13 cellular contexts compared by ENCODE assay signal in genomic region chr2:98134601-98135000, GRCh38. TPM values are rescaled to one million over a fixed set of nuclear protein-coding genes. Genes with fewer than 3 reads are reported as not detected.
A peak's percentile ranks its signal among the peaks of the same experiment; 100 is the strongest.
DNase-seq lines count a peak whose midpoint lies in the region; TF ChIP-seq lines count a peak whose summit lies in the region.
"Had no signal": no experiment of that assay in that cellular context is flagged by ENCODE, and none has a peak within 500 bp of the region (broad histone marks: within the 10 kb centered on the region; RNA-seq: fewer than 3 reads in every experiment).

No MANE protein-coding gene starts in this region.

- H3K36me3 ChIP-seq in HUES48 (ENCODE audit: control insufficient read depth, insufficient read depth, low read length) = no peaks in the 10 kb centered on the region
- no peaks in the 10 kb centered on the region for H3K36me3 ChIP-seq in suprapubic skin

- no peaks in the 10 kb centered on the region for H3K9me3 ChIP-seq in HUES48 (ENCODE audit: control insufficient read depth, insufficient read depth, low read length)
- H3K9me3 ChIP-seq in suprapubic skin = no peaks in the 10 kb centered on the region

- no peak for TF ChIP-seq EP300 in suprapubic skin (IDR thresholded peaks at IDR 0.05)

- H3K4me1 ChIP-seq in HUES48 (ENCODE audit: control insufficient read depth, insufficient read depth, low read length) (0 out of 2 replicates have a peak, but pooled peaks cover 10% of the 10 kb centered on the region), suprapubic skin (no peaks in the 10 kb centered on the region)

- H3K4me1 Mint-ChIP-seq in CD14-positive monocyte = peaks cover 19% of the 10 kb centered on the region

- H3K4me3 ChIP-seq in HUES48 (ENCODE audit: low read depth, low read length) (no peak overlapping the region), cardiac fibroblast (replicated peaks in 1 of 2; ENCODE audit: low read depth in 2 of 2, low read length in 2 of 2) (no peak overlapping the region), suprapubic skin (no peak overlapping the region)
- H3K4me3 ChIP-seq: GM23248, SK-N-MC had no signal

- DNase-seq in CD14-positive monocyte (ENCODE audit: low spot score) = no peak
- DNase-seq in cardiac fibroblast (ENCODE audit: low read depth in 2 of 2) = peak; percentile 7 to 60
- DNase-seq in myocyte (ENCODE audit: low read depth) = peak; percentile 35
- no peak for DNase-seq in cortex of kidney (lab: John Stamatoyannopoulos, UW)
- no peak for DNase-seq in suprapubic skin (ENCODE audit: low spot score in 2 of 2)
- no peak for DNase-seq in midbrain (lab: John Stamatoyannopoulos, UW)
- DNase-seq: cerebellar nuclear complex, EL, NCI-H2107 had no signal

- H3K9ac ChIP-seq in HUES48 (ENCODE audit: low read depth, low read length) = no peak overlapping the region
- H3K9ac ChIP-seq: GM23248 had no signal

- H3K27me3 Mint-ChIP-seq in CD14-positive monocyte (ENCODE audit: low read depth in 3 of 3) = peaks cover 4 to 18% (median 4%) of the 10 kb centered on the region in 3 donors

- H3K27me3 ChIP-seq in HUES48 (ENCODE audit: control insufficient read depth, insufficient read depth, low read length) (peaks cover 8% of the 10 kb centered on the region), suprapubic skin (no peaks in the 10 kb centered on the region)

- WGBS in suprapubic skin = 67% methylated on average over 4 of the region's 4 CpGs

- intact Hi-C loops in CD14-positive monocyte (cut with micrococcal nuclease) = loop anchor here (2.0 to 5.0 kb wide), 3 partner anchors 42 to 122 kb away; no protein-coding TSS in a partner anchor

- H3K36me3 Mint-ChIP-seq in CD14-positive monocyte = no peaks in the 10 kb centered on the region

- no peak for TF ChIP-seq CTCF in CD14-positive monocyte (IDR thresholded peaks at IDR 0.05)
- TF ChIP-seq CTCF in cardiac fibroblast (IDR thresholded peaks at IDR 0.05; ENCODE audit: low read depth, low read length) = no peak
- TF ChIP-seq CTCF in suprapubic skin (IDR thresholded peaks at IDR 0.05) = no peak

- peak overlapping the region; percentile 92 for H3K27ac ChIP-seq in HUES48 (ENCODE audit: low read depth, low read length)
- H3K27ac ChIP-seq in suprapubic skin = no peak overlapping the region
- H3K27ac ChIP-seq: GM23248, SK-N-MC had no signal

- TF ChIP-seq POLR2A in suprapubic skin (IDR thresholded peaks at IDR 0.05) = no peak

- peaks cover 0 to 7% (median 0%) of the 10 kb centered on the region in 7 donors for H3K9me3 Mint-ChIP-seq in CD14-positive monocyte

- peak overlapping the region; percentile 65 to 93 (median 79) for H3K27ac Mint-ChIP-seq in CD14-positive monocyte

- peak overlapping the region in 1 of 2 donors; percentile 32 for H3K4me3 Mint-ChIP-seq in CD14-positive monocyte

RNA-seq across cellular contexts. Expression of gene VWA3B, which starts 47.6 kb away (rescaled TPM):
- not detected for polyA plus RNA-seq in CD14-positive monocyte
- total RNA-seq in myocyte (not detected in 2 replicates), suprapubic skin (not detected)
- 0.04 TPM for polyA plus RNA-seq in myocyte (2012)
- total RNA-seq: GM23248, mesenteric fat pad had no signal
- polyA plus RNA-seq: GM23248 had no signal

Comparison
In these comparisons a context has a peak if more than half of its experiments do, and no peak if none do; other contexts are left out.
1. DNase-seq: peak in cardiac fibroblast (2 of 2) and myocyte (single experiment); none in CD14-positive monocyte (single experiment), cortex of kidney (single experiment), suprapubic skin (0 of 2) and midbrain (single experiment).